1 cellular context compared by ENCODE assay signal in the genomic region with DNA sequence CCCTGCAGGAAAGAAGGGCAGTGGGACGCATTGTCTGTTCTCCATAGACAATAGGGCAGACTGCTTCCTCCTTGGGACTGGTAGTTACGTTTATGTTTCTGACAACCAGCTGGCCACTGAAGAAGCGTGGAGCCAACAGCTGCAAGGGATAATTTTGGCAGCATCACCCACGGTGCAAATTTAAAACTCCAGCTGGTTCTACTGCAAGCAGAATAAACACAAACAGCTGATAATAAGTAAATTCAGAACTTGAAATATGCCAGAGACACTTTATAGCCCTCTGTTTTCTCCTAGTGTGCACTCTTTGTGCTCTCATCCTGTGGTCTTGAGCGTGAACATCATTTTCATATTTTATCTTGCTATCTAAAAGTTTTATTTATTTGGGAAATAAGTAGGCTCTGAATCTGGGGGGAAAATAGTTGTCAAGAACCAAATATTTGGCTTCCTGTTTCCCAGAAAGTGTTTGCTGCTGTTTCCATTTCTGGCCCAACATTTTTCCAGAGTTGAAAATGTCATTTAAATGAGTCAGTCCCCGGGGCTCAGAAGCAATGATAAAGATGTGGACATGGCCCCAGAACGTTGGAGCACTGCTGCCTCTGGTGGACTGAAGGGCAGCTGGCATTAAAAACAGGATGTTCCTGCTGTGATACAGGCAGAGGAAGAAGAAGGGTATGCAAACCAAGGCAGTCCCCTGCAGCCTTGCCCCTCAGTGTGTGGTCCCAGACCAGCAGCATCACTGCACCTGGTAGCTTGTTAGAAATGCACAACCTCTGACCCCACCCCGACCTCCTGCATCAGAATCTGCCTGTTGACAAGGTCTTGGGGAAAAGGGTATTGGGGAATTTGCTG.
TF ChIP-seq lines count a peak whose summit lies in the region.

No MANE protein-coding gene starts in this region.

TF ChIP-seq in endothelial cell of umbilical vein, 7 proteins besides CTCF, POLR2A, EP300 and RAD21:
- no peak for TF ChIP-seq EZH2 (IDR thresholded peaks at IDR 0.05; ENCODE audit: borderline replicate concordance, low read depth, low read length, severe bottlenecking)
- peak; percentile 17 for TF ChIP-seq POLR2AphosphoS5 (IDR thresholded peaks at IDR 0.05; ENCODE audit: insufficient read depth, low read depth, low read length)
- TF ChIP-seq, protein P1, sequence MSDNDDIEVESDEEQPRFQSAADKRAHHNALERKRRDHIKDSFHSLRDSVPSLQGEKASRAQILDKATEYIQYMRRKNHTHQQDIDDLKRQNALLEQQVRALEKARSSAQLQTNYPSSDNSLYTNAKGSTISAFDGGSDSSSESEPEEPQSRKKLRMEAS (IDR thresholded peaks at IDR 0.05; ENCODE audit: insufficient read depth, insufficient read length): no peak
- peak; percentile 55 for TF ChIP-seq GATA2 (IDR thresholded peaks at IDR 0.05; ENCODE audit: insufficient read depth, insufficient read length, low read depth, low read length)
- no peak for TF ChIP-seq MYC (IDR thresholded peaks at IDR 0.05; ENCODE audit: low read depth, low read length)
- peak; percentile 73 for TF ChIP-seq JUN (IDR thresholded peaks at IDR 0.05; ENCODE audit: borderline replicate concordance, insufficient read depth, insufficient read length, low read depth)
- TF ChIP-seq FOS (IDR thresholded peaks at IDR 0.05; ENCODE audit: borderline replicate concordance, insufficient read depth, low read length): peak; percentile 78
